ENCODE assay signal across 24 cellular contexts in genomic region chr5:161409471-161409870, GRCh38.
"Had no signal": no experiment of that assay in that cellular context is flagged by ENCODE, and none has a peak within 500 bp of the region (broad histone marks: within the 10 kb centered on the region; RNA-seq: fewer than 3 reads in every experiment).

No MANE protein-coding gene starts in this region.

- H3K9me3 ChIP-seq: heart right ventricle, left ventricle myocardium inferior, right atrium auricular region, right lobe of liver, spleen, tibial nerve, uterus had no signal

- H3K4me1 ChIP-seq: heart right ventricle, left ventricle myocardium inferior, right lobe of liver, spleen, tibial nerve, uterus had no signal

- H3K27me3 ChIP-seq: heart right ventricle, hepatocyte, right atrium auricular region, right lobe of liver, spleen, tibial nerve had no signal

- H3K36me3 Mint-ChIP-seq: mesothelial cell of epicardium; naive thymus-derived CD8-positive, alpha-beta T cell; stimulated activated effector memory CD8-positive, alpha-beta T cell treated with anti-CD3 and anti-CD28 coated beads, Interleukin-12 subunit alpha, Interleukin-12 subunit beta, amount 100 ng/mL, for 72 hours; type B pancreatic cell had no signal

- ATAC-seq: heart right ventricle; naive thymus-derived CD8-positive, alpha-beta T cell; right lobe of liver; stimulated activated effector memory CD8-positive, alpha-beta T cell treated with anti-CD3 and anti-CD28 coated beads, Interleukin-12 subunit alpha, Interleukin-12 subunit beta, amount 100 ng/mL, for 72 hours had no signal

- H2AFZ ChIP-seq: hepatocyte had no signal

- H3K27ac Mint-ChIP-seq: mesothelial cell of epicardium; naive thymus-derived CD8-positive, alpha-beta T cell; nephron; progenitor cell of endocrine pancreas; stimulated activated effector memory CD8-positive, alpha-beta T cell treated with anti-CD3 and anti-CD28 coated beads, Interleukin-12 subunit alpha, Interleukin-12 subunit beta, amount 100 ng/mL, for 72 hours; stimulated activated naive CD8-positive, alpha-beta T cell treated with anti-CD3 and anti-CD28 coated beads, Interleukin-15, Interleukin-2, amounts not matched to agents 100 ng/mL and 50 ng/mL, for 24 hours; type B pancreatic cell had no signal

- H3K27me3 Mint-ChIP-seq: stimulated activated naive CD8-positive, alpha-beta T cell treated with anti-CD3 and anti-CD28 coated beads, Interleukin-15, Interleukin-2, amounts not matched to agents 100 ng/mL and 50 ng/mL, for 24 hours; type B pancreatic cell had no signal

- H3K4me1 Mint-ChIP-seq: naive thymus-derived CD8-positive, alpha-beta T cell; neural crest cell; stimulated activated effector memory CD8-positive, alpha-beta T cell treated with anti-CD3 and anti-CD28 coated beads, Interleukin-12 subunit alpha, Interleukin-12 subunit beta, amount 100 ng/mL, for 72 hours had no signal

- H3K4me3 ChIP-seq: heart right ventricle, hepatocyte, left ventricle myocardium inferior, lung, right atrium auricular region, right lobe of liver, skin epidermis, spleen, tibial nerve, uterus had no signal

- H3K4me3 Mint-ChIP-seq: mesothelial cell of epicardium; naive thymus-derived CD8-positive, alpha-beta T cell; nephron; neural crest cell; stimulated activated effector memory CD8-positive, alpha-beta T cell treated with anti-CD3 and anti-CD28 coated beads, Interleukin-12 subunit alpha, Interleukin-12 subunit beta, amount 100 ng/mL, for 72 hours; stimulated activated naive CD8-positive, alpha-beta T cell treated with anti-CD3 and anti-CD28 coated beads, Interleukin-15, Interleukin-2, amounts not matched to agents 100 ng/mL and 50 ng/mL, for 24 hours; type B pancreatic cell had no signal

- H3K4me2 ChIP-seq: hepatocyte had no signal

- DNase-seq: heart right ventricle; islet precursor cell; left ventricle myocardium inferior; mesendoderm; naive thymus-derived CD8-positive, alpha-beta T cell; nucleus accumbens; right lobe of liver; spleen; stimulated activated CD4-positive, alpha-beta T cell treated with anti-CD3 and anti-CD28 coated beads, Interleukin-4, amount 100 ng/mL, for 24 hours; stimulated activated naive CD4-positive, alpha-beta T cell; substantia nigra; uterus had no signal

- H3K79me2 ChIP-seq: hepatocyte had no signal

- H3K36me3 ChIP-seq: heart right ventricle, left ventricle myocardium inferior, right atrium auricular region, right lobe of liver, spleen, tibial nerve, uterus had no signal

- H3K27ac ChIP-seq: heart right ventricle, hepatocyte, left ventricle myocardium inferior, right atrium auricular region, right lobe of liver, skin epidermis, spleen, tibial nerve, uterus had no signal

- H3K9me3 Mint-ChIP-seq: mesothelial cell of epicardium; nephron; neural crest cell; stimulated activated naive CD8-positive, alpha-beta T cell treated with anti-CD3 and anti-CD28 coated beads, Interleukin-15, Interleukin-2, amounts not matched to agents 100 ng/mL and 50 ng/mL, for 24 hours; type B pancreatic cell had no signal
